ENCODE assay signal across 8 cellular contexts in genomic region chr6:33008944-33009861, GRCh38. TPM values are rescaled to one million over a fixed set of nuclear protein-coding genes. Genes with fewer than 3 reads are reported as not detected.
DNase-seq lines count a peak whose midpoint lies in the region; ATAC-seq and TF ChIP-seq lines count a peak whose summit lies in the region.

HLA-DOA (minus strand) TSS chr6:33009591.

- H3K4me3 ChIP-seq in DND-41 (ENCODE audit: low read depth in 1 of 2, low read length in 2 of 2): no peak within 1 kb of the TSS
- H3K4me3 ChIP-seq in fibroblast of mammary gland (ENCODE audit: control insufficient read depth, low read depth, low read length): no peak within 1 kb of the TSS

- DNase-seq in DND-41 (peak; percentile 12), GM19240 (ENCODE audit: insufficient read length, low spot score) (peak; percentile 67), fibroblast of mammary gland (ENCODE audit: low read depth) (peak; percentile 12), progenitor cell of endocrine pancreas (ENCODE audit: low spot score, unreplicated experiment) (no peak), dedifferentiated amniotic fluid mesenchymal stem cell (ENCODE audit: extremely low spot score) (no peak), NCI-H1092 (lab: John Stamatoyannopoulos, UW) (no peak)
- peak; percentile 83 for DNase-seq in activated CD8-positive, alpha-beta memory T cell treated with anti-CD3 and anti-CD28 coated beads, Interleukin-2, amount 10 ng/mL, durations not matched to agents 7 days and 5 days

- TF ChIP-seq CTCF in DND-41 (IDR thresholded peaks at IDR 0.05; ENCODE audit: borderline replicate concordance, extremely low read depth, low read length, poor library complexity, severe bottlenecking) (no peak), fibroblast of mammary gland (conservative IDR thresholded peaks at IDR 0.05; ENCODE audit: control insufficient read depth, insufficient read depth, low read depth, low read length) (no peak), progenitor cell of endocrine pancreas (IDR thresholded peaks at IDR 0.05; ENCODE audit: unreplicated experiment) (peak; percentile 17)

- peaks cover 30% of the 10 kb centered on the region for H3K27me3 ChIP-seq in DND-41 (ENCODE audit: insufficient read depth, low read length, poor library complexity)

- H3K27ac Mint-ChIP-seq in activated CD8-positive, alpha-beta memory T cell treated with anti-CD3 and anti-CD28 coated beads, Interleukin-2, amount 10 ng/mL, durations not matched to agents 7 days and 5 days: peak within 1 kb of the TSS; percentile 81
- no peak within 1 kb of the TSS for H3K27ac Mint-ChIP-seq in progenitor cell of endocrine pancreas

- no peaks in the 10 kb centered on the region for H3K9me3 ChIP-seq in DND-41 (ENCODE audit: insufficient read depth, low read length, severe bottlenecking)

- no peak within 1 kb of the TSS for H3K9ac ChIP-seq in DND-41 (ENCODE audit: low read depth, low read length)

- H3K79me2 ChIP-seq in DND-41 (ENCODE audit: insufficient read depth, low read length): no peaks in the 10 kb centered on the region

- H2AFZ ChIP-seq in DND-41 (ENCODE audit: low read depth, low read length): no peak within 1 kb of the TSS

- H3K27me3 Mint-ChIP-seq in activated CD8-positive, alpha-beta memory T cell treated with anti-CD3 and anti-CD28 coated beads, Interleukin-2, amount 10 ng/mL, durations not matched to agents 7 days and 5 days: peaks cover 23% of the 10 kb centered on the region
- peaks cover 22% of the 10 kb centered on the region for H3K27me3 Mint-ChIP-seq in progenitor cell of endocrine pancreas

- ATAC-seq in DND-41 (ENCODE audit: insufficient read depth, low read depth): peak; percentile 62
- ATAC-seq in HG03442 (IDR thresholded peaks at IDR 0.05; ENCODE audit: unreplicated experiment): peak; percentile 77
- peak; percentile 98 for ATAC-seq in activated CD8-positive, alpha-beta memory T cell treated with anti-CD3 and anti-CD28 coated beads, Interleukin-2, amount 10 ng/mL, durations not matched to agents 7 days and 5 days

- H3K4me3 Mint-ChIP-seq in activated CD8-positive, alpha-beta memory T cell treated with anti-CD3 and anti-CD28 coated beads, Interleukin-2, amount 10 ng/mL, durations not matched to agents 7 days and 5 days: peak within 1 kb of the TSS; percentile 92
- H3K4me3 Mint-ChIP-seq in progenitor cell of endocrine pancreas (ENCODE audit: low read depth): peak within 1 kb of the TSS; percentile 69

- H3K36me3 ChIP-seq in DND-41 (ENCODE audit: insufficient read depth, low read length): no peaks in the 10 kb centered on the region

- H3K4me2 ChIP-seq in DND-41 (ENCODE audit: insufficient read depth, low read length): no peak within 1 kb of the TSS

- peaks cover 3% of the 10 kb centered on the region for H3K36me3 Mint-ChIP-seq in activated CD8-positive, alpha-beta memory T cell treated with anti-CD3 and anti-CD28 coated beads, Interleukin-2, amount 10 ng/mL, durations not matched to agents 7 days and 5 days
- H3K36me3 Mint-ChIP-seq in progenitor cell of endocrine pancreas (ENCODE audit: insufficient read depth): no peaks in the 10 kb centered on the region

- no peaks in the 10 kb centered on the region for H3K4me1 ChIP-seq in DND-41 (ENCODE audit: insufficient read depth, low read length)

- no peaks in the 10 kb centered on the region for H4K20me1 ChIP-seq in DND-41 (ENCODE audit: insufficient read depth, low read length)

- H3K9me3 Mint-ChIP-seq in activated CD8-positive, alpha-beta memory T cell treated with anti-CD3 and anti-CD28 coated beads, Interleukin-2, amount 10 ng/mL, durations not matched to agents 7 days and 5 days (ENCODE audit: low read depth): no peaks in the 10 kb centered on the region
- H3K9me3 Mint-ChIP-seq in progenitor cell of endocrine pancreas (ENCODE audit: low read depth): no peaks in the 10 kb centered on the region

- no peak within 1 kb of the TSS for H3K27ac ChIP-seq in DND-41 (ENCODE audit: low read length)

- H3K4me1 Mint-ChIP-seq in activated CD8-positive, alpha-beta memory T cell treated with anti-CD3 and anti-CD28 coated beads, Interleukin-2, amount 10 ng/mL, durations not matched to agents 7 days and 5 days: peaks cover 14% of the 10 kb centered on the region
- peaks cover 8% of the 10 kb centered on the region for H3K4me1 Mint-ChIP-seq in progenitor cell of endocrine pancreas (ENCODE audit: low read depth)

- CTCF ChIA-PET in activated CD8-positive, alpha-beta memory T cell treated with anti-CD3 and anti-CD28 coated beads, Interleukin-2, amount 10 ng/mL, durations not matched to agents 7 days and 5 days (lab: Charles Lee): interaction anchor here (1.1 to 2.3 kb wide), 2 partner anchors 56 to 82 kb away, joined by 3 to 5 read pairs; partner anchors contain the start of gene HLA-DMA

RNA-seq across cellular contexts. Expression of gene HLA-DOA, which starts in this region (rescaled TPM):
- 10 to 100 TPM; 11.8 to 16.7 TPM for total RNA-seq in activated CD8-positive, alpha-beta memory T cell treated with anti-CD3 and anti-CD28 coated beads, Interleukin-2, amount 10 ng/mL, durations not matched to agents 7 days and 5 days
- 4.1 and 5.6 TPM in 2 replicates for total RNA-seq in progenitor cell of endocrine pancreas

Comparison
In these comparisons a context has a peak if more than half of its experiments do, and no peak if none do; other contexts are left out.
1. DNase-seq: peak in DND-41 (single experiment), GM19240 (single experiment), activated CD8-positive, alpha-beta memory T cell treated with anti-CD3 and anti-CD28 coated beads, Interleukin-2, amount 10 ng/mL, durations not matched to agents 7 days and 5 days (single experiment) and fibroblast of mammary gland (single experiment); none in progenitor cell of endocrine pancreas (single experiment), dedifferentiated amniotic fluid mesenchymal stem cell (single experiment) and NCI-H1092 (single experiment).
2. Peak in every context shown above with its lines, with median percentiles within 50 percentile points of each other: ATAC-seq.